ENCODE assay signal across 19 cellular contexts in the genomic region with DNA sequence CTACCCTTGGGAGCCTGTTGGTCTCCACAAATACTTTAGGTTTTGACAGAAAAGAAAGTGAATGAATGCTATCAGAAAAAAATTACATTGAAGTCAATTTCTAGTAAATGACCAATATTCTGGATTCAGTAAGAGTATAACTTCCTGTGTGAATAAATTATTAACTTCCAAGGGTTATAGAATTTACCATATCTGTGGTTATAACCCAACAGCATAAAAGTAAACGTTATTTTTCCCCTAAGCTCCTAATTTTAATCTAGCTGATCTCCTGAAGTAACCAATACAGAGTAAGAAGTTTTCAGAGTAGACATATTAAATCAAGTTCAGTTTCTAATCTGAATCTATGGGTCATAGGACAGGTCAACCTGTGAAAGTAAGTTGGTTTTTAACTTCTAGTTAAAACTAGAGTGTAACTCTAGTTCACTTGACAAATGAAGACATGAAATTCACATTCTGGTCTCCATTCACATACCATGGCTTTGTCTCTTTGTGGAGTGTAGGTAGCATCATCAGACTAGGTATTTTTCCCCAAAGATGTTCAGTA. TPM values are rescaled to one million over a fixed set of nuclear protein-coding genes. Genes with fewer than 3 reads are reported as not detected.
A peak's percentile ranks its signal among the peaks of the same experiment; 100 is the strongest.
DNase-seq lines count a peak whose midpoint lies in the region; ATAC-seq, FAIRE-seq and TF ChIP-seq lines count a peak whose summit lies in the region.
"Had no signal": no experiment of that assay in that cellular context is flagged by ENCODE, and none has a peak within 500 bp of the region (broad histone marks: within the 10 kb centered on the region; RNA-seq: fewer than 3 reads in every experiment).

No MANE protein-coding gene starts in this region.

- H3K4me2 ChIP-seq in OCI-LY3 (ENCODE audit: low read length) = peak overlapping the region; percentile 27; the same call in 1 of the 2 replicates

- H3K9me3 ChIP-seq in OCI-LY3 (ENCODE audit: insufficient read depth, low read length) (no peaks in the 10 kb centered on the region), heart left ventricle (no peaks in the 10 kb centered on the region), esophagus squamous epithelium (no peaks in the 10 kb centered on the region)
- H3K9me3 ChIP-seq: heart right ventricle, left lung, thyroid gland had no signal

- no peaks in the 10 kb centered on the region for H3K79me2 ChIP-seq in OCI-LY3 (ENCODE audit: low read length)

- ATAC-seq in GM18861 (IDR thresholded peaks at IDR 0.05; ENCODE audit: unreplicated experiment) = peak; percentile 56
- peak; percentile 56 for ATAC-seq in GM21423 (IDR thresholded peaks at IDR 0.05; ENCODE audit: unreplicated experiment)
- ATAC-seq in HG02981 (IDR thresholded peaks at IDR 0.05; ENCODE audit: unreplicated experiment) = peak; percentile 49
- no peak for ATAC-seq in heart left ventricle
- ATAC-seq: heart right ventricle had no signal

- H3K36me3 ChIP-seq in OCI-LY3 (replicated peaks; ENCODE audit: low read depth, low read length) (no peaks in the 10 kb centered on the region), heart left ventricle (no peaks in the 10 kb centered on the region), esophagus squamous epithelium (no peaks in the 10 kb centered on the region)
- H3K36me3 ChIP-seq: heart right ventricle, left lung, thyroid gland had no signal

- H3K4me3 ChIP-seq in OCI-LY3 (ENCODE audit: low read length) (no peak overlapping the region), heart left ventricle (no peak overlapping the region), esophagus squamous epithelium (no peak overlapping the region)
- H3K4me3 ChIP-seq: heart right ventricle, left lung, skin epidermis, thyroid gland had no signal

- H2AFZ ChIP-seq in OCI-LY3 (ENCODE audit: low read depth, low read length) = no peak overlapping the region

- H4K20me1 ChIP-seq in OCI-LY3 (ENCODE audit: insufficient read depth, low read length) = no peaks in the 10 kb centered on the region

- H3K27me3 ChIP-seq in OCI-LY3 (ENCODE audit: low read depth, low read length) = no peaks in the 10 kb centered on the region
- H3K27me3 ChIP-seq in heart left ventricle = no peaks in the 10 kb centered on the region
- H3K27me3 ChIP-seq in esophagus squamous epithelium = no peaks in the 10 kb centered on the region
- H3K27me3 ChIP-seq: heart right ventricle, left lung, thyroid gland had no signal

- TF ChIP-seq POLR2A in heart left ventricle (IDR thresholded peaks at IDR 0.05) (no peak), esophagus squamous epithelium (IDR thresholded peaks at IDR 0.05) (no peak)

- H3K27ac ChIP-seq in OCI-LY3 (ENCODE audit: low read length) (peak overlapping the region; percentile 46; the same call in 1 of the 2 replicates), heart left ventricle (peak overlapping the region in 1 of 12 donors; percentile 34), esophagus squamous epithelium (no peak overlapping the region)
- H3K27ac ChIP-seq: C4-2B, skin epidermis, thyroid gland had no signal

- WGBS in heart left ventricle, 4 donors = 46 to 77% (median 63%) methylated on average over 1 of the region's 1 CpG
- 39 to 50% methylated on average over 1 of the region's 1 CpG for WGBS in esophagus squamous epithelium, 2 donors

- H3K9ac ChIP-seq in OCI-LY3 (ENCODE audit: low read length) = no peak overlapping the region

- intact Hi-C loops in heart left ventricle (cut with DNase I) = no loop called here
- intact Hi-C loops in esophagus squamous epithelium (cut with DNase I) = no loop called here

- FAIRE-seq in GM19239 (lab: Jason Lieb, UNC) = no peak

- TF ChIP-seq CTCF in OCI-LY3 (IDR thresholded peaks at IDR 0.05; ENCODE audit: low read depth, low read length) (no peak), heart left ventricle (IDR thresholded peaks at IDR 0.05) (no peak), esophagus squamous epithelium (IDR thresholded peaks at IDR 0.05) (no peak)

- peaks cover 20% of the 10 kb centered on the region for H3K4me1 ChIP-seq in OCI-LY3 (ENCODE audit: low read length)
- peaks cover 0 to 23% (median 0%) of the 10 kb centered on the region in 12 donors for H3K4me1 ChIP-seq in heart left ventricle
- H3K4me1 ChIP-seq in esophagus squamous epithelium = no peaks in the 10 kb centered on the region
- H3K4me1 ChIP-seq: thyroid gland had no signal

- DNase-seq in heart left ventricle (no peak), esophagus squamous epithelium (lab: John Stamatoyannopoulos, UW) (no peak), GM19239 (ENCODE audit: insufficient read length, low spot score) (no peak), NCI-H774 (lab: John Stamatoyannopoulos, UW) (no peak)
- DNase-seq: activated CD4-positive, alpha-beta T cell treated with anti-CD3 and anti-CD28 coated beads, Interleukin-2, amount 10 ng/mL, durations not matched to agents 7 days and 5 days; activated naive CD4-positive, alpha-beta T cell treated with Interleukin-2 at 50 U/mL for 16 hours; heart right ventricle; left lung; NCI-H1930; SW 1271; thyroid gland had no signal

RNA-seq across cellular contexts. Expression of gene DTHD1, which starts 22.8 kb away (rescaled TPM):
- total RNA-seq in heart left ventricle (under 1 TPM in 2 of 9 donors, not detected in 7; 0.14 to 0.83 TPM), esophagus squamous epithelium (1 to 10 TPM in 1 of 4 donors, under 1 TPM in 3; 0.19 to 1.0 (median 0.30) TPM)
- polyA plus RNA-seq in heart left ventricle = not detected
- total RNA-seq: LHCN-M2 had no signal
- polyA plus RNA-seq: heart right ventricle, neural cell had no signal

RNA-seq across cellular contexts. Expression of gene ARAP2, which starts 59.9 kb away (rescaled TPM):
- total RNA-seq in heart left ventricle = 10 to 100 TPM in 2 of 9 donors, 1 to 10 TPM in 7; 1.4 to 17.0 (median 5.8) TPM
- polyA plus RNA-seq in heart left ventricle = under 1 TPM; 0.38 to 0.39 TPM
- total RNA-seq in esophagus squamous epithelium = 10 to 100 TPM; 28.5 to 65.8 (median 46.9) TPM
- total RNA-seq: LHCN-M2 had no signal

Comparison
In these comparisons a context has a peak if more than half of its experiments do, and no peak if none do; other contexts are left out.
1. ATAC-seq: peak in GM18861 (single experiment), GM21423 (single experiment) and HG02981 (single experiment); none in heart left ventricle (0 of 4).